ENCODE assay signal across 31 cellular contexts in the genomic region with DNA sequence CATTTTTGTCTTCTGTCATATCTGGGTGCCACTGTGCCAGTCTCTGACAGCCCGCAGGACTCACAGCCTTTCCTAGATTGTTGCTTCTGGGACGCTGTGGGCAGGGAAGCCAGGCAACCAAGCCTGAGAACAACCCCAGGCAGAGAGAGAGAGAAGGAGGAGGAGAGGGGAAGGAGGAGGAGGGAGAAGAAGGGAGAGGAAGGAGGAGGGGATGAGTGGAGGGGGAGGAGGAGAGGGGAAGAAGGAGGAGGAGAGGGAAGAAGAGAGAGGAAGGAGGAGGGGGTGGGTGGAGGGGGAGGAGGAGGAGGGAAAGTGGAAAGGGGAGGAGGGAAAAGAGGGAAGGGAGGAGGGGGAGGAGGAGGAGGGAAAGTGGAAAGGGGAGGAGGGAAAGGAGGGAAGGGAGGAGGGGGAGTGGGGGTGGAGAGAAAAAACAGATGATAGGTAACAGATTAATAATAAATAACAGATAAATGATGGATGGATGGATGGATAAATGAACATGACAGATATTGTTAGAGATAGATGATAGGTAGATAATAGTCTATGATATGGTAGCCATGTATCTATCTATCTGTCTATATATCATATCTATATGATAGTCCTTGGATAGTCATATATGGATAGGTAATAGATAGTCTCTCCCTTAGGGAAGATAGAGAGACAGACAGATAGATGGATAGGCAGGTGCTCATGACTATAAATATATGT. TPM values are rescaled to one million over a fixed set of nuclear protein-coding genes. Genes with fewer than 3 reads are reported as not detected.
DNase-seq lines count a peak whose midpoint lies in the region; ATAC-seq, FAIRE-seq and TF ChIP-seq lines count a peak whose summit lies in the region.
"Had no signal": no experiment of that assay in that cellular context is flagged by ENCODE, and none has a peak within 500 bp of the region (broad histone marks: within the 10 kb centered on the region; RNA-seq: fewer than 3 reads in every experiment).

No MANE protein-coding gene starts in this region.

- intact Hi-C loops in K562 (cut with micrococcal nuclease): no loop called here

- peaks cover 8% of the 10 kb centered on the region for H3K27me3 Mint-ChIP-seq in GM23338 (ENCODE audit: insufficient read depth, low read depth, poor library complexity)
- H3K27me3 Mint-ChIP-seq in H9 (ENCODE audit: low read depth): no peaks in the 10 kb centered on the region; the same call in 1 of the 2 replicates

- H3K23me2 ChIP-seq in H9 (ENCODE audit: insufficient read length, low read depth, low read length, poor library complexity, severe bottlenecking): no peaks in the 10 kb centered on the region

- peaks cover 15% of the 10 kb centered on the region for H3K9me3 Mint-ChIP-seq in GM23338
- H3K9me3 Mint-ChIP-seq in H9: peaks cover 12% of the 10 kb centered on the region in 2 experiments
- H3K9me3 Mint-ChIP-seq: CD14-positive monocyte; CD8-positive, alpha-beta memory T cell had no signal

- no peak overlapping the region for H2AK5ac ChIP-seq in H9 (ENCODE audit: insufficient read length, low read length)

- H4K8ac ChIP-seq in H9 (replicated peaks; ENCODE audit: insufficient read length, low read depth, low read length): no peak overlapping the region

- no peak for ATAC-seq in GM23338
- ATAC-seq in K562: no peak
- no peak for ATAC-seq in GM19467 (IDR thresholded peaks at IDR 0.05; ENCODE audit: unreplicated experiment)
- no peak for ATAC-seq in HG03175 (IDR thresholded peaks at IDR 0.05; ENCODE audit: unreplicated experiment)
- ATAC-seq: GM12878 had no signal

- H3K4ac ChIP-seq in H9 (ENCODE audit: low read depth, low read length): no peak overlapping the region

- H3K9me2 ChIP-seq in GM23338 (ENCODE audit: insufficient read depth): 0 out of 2 replicates have a peak, but pooled peaks cover 3% of the 10 kb centered on the region

- TF ChIP-seq CTCF in GM23338 (conservative IDR thresholded peaks at IDR 0.05; ENCODE audit: low read depth in 2 of 2) (no peak), H9 (conservative IDR thresholded peaks at IDR 0.05) (no peak), K562 (IDR thresholded peaks at IDR 0.05 in 2 of 3, conservative IDR thresholded peaks at IDR 0.05 in 1 of 3; ENCODE audit: insufficient read depth in 2 of 3, low read depth in 1 of 3, low read length in 3 of 3) (no peak)

- BruUV-seq in K562 (replicated peaks; lab: Mats Ljungman, UMichigan): no TSS peak

- H3K4me1 ChIP-seq in GM23338 (ENCODE audit: insufficient read depth) (peaks cover 22% of the 10 kb centered on the region), H9 (ENCODE audit: insufficient read depth, low read length) (peaks cover 10% of the 10 kb centered on the region; the same call in 1 of the 2 replicates), K562 (replicated peaks in 1 of 2; ENCODE audit: control insufficient read depth in 2 of 2, insufficient read depth in 2 of 2, low read length in 2 of 2) (no peaks in the 10 kb centered on the region)
- H3K4me1 ChIP-seq: BE2C, BLaER1 had no signal

- no peak overlapping the region for H2BK120ac ChIP-seq in H9 (ENCODE audit: low read depth, low read length, poor library complexity, severe bottlenecking)

- H2BK20ac ChIP-seq in H9 (ENCODE audit: low read depth, low read length, poor library complexity, severe bottlenecking): no peak overlapping the region

- TF ChIP-seq POLR2A in K562 (conservative IDR thresholded peaks at IDR 0.05): no peak

- H3K27ac ChIP-seq in GM23338 (ENCODE audit: low read depth) (no peak overlapping the region), H9 (ENCODE audit: insufficient read length, low read depth, low read length) (no peak overlapping the region), K562 (ENCODE audit: extremely low read depth, low read depth, low read length) (no peak overlapping the region)
- H3K27ac ChIP-seq: BLaER1 had no signal

- no peaks in the 10 kb centered on the region for H3K36me3 ChIP-seq in GM23338 (ENCODE audit: insufficient read depth)
- no peaks in the 10 kb centered on the region for H3K36me3 ChIP-seq in K562 (ENCODE audit: control insufficient read depth, insufficient read depth, low read length)
- H3K36me3 ChIP-seq: BE2C, BLaER1 had no signal

- WGBS in H9 (ENCODE audit: extremely low coverage, insufficient read length, low lambda C conversion rate): no CpG with 5 or more reads among the region's 2 CpGs
- WGBS in K562 (ENCODE audit: insufficient coverage, low coverage, missing lambda C conversion rate): 6% methylated on average over 2 of the region's 2 CpGs

- no peak overlapping the region for H3K14ac ChIP-seq in H9 (ENCODE audit: insufficient read depth, low read length)

- no peak overlapping the region for H3T11ph ChIP-seq in H9 (ENCODE audit: low read length)

- POLR2A ChIA-PET in K562 (lab: Yijun Ruan, JAX): no interaction called here

- no peak overlapping the region for H4K91ac ChIP-seq in H9 (ENCODE audit: insufficient read length, low read depth, low read length)

- H3K27me3 ChIP-seq in GM23338 (ENCODE audit: insufficient read depth) (no peaks in the 10 kb centered on the region), H9 (ENCODE audit: insufficient read depth, low read length) (no peaks in the 10 kb centered on the region), K562 (ENCODE audit: control insufficient read depth in 2 of 2, insufficient read depth in 2 of 2, low read length in 2 of 2) (peaks cover 0 to 6% of the 10 kb centered on the region in 2 experiments; a peak in 1 of 5 replicates)
- H3K27me3 ChIP-seq: BE2C, BLaER1 had no signal

- H3K27ac Mint-ChIP-seq in GM23338: no peak overlapping the region
- H3K27ac Mint-ChIP-seq in H9: 0 out of 7 replicates have a peak overlapping the region, but pooled peaks of 1 of the 3 experiments have one; percentile 55
- H3K27ac Mint-ChIP-seq: CD14-positive monocyte; CD4-positive, alpha-beta memory T cell; CD4-positive, CD25-positive, alpha-beta regulatory T cell; CD8-positive, alpha-beta memory T cell had no signal

- H3K4me1 Mint-ChIP-seq in GM23338 (peaks cover 22% of the 10 kb centered on the region), H9 (peaks cover 26 to 39% of the 10 kb centered on the region in 2 experiments)
- H3K4me1 Mint-ChIP-seq: CD14-positive monocyte; CD4-positive, alpha-beta memory T cell; CD4-positive, CD25-positive, alpha-beta regulatory T cell; CD8-positive, alpha-beta memory T cell had no signal

- no peaks in the 10 kb centered on the region for H3K79me1 ChIP-seq in H9 (ENCODE audit: insufficient read depth, low read depth, low read length, poor library complexity, severe bottlenecking)

- H3K9me3 ChIP-seq in H9 (ENCODE audit: control insufficient read depth, low read depth, low read length) (peaks cover 7% of the 10 kb centered on the region), K562 (replicated peaks; ENCODE audit: control insufficient read depth, insufficient read depth, low read depth, low read length) (no peaks in the 10 kb centered on the region)
- H3K9me3 ChIP-seq: BE2C, BLaER1 had no signal

- no peak overlapping the region for H3K18ac ChIP-seq in H9 (ENCODE audit: insufficient read length, low read depth, low read length)

- H3F3A ChIP-seq in GM23338 (replicated peaks; ENCODE audit: low read depth): no peaks in the 10 kb centered on the region

- in situ Hi-C loops in K562 (cut with MboI): no loop called here

- H4K20me1 ChIP-seq in GM23338 (replicated peaks; ENCODE audit: insufficient read depth) (no peaks in the 10 kb centered on the region), H9 (ENCODE audit: control insufficient read depth, insufficient read depth, insufficient read length) (no peaks in the 10 kb centered on the region), K562 (replicated peaks; ENCODE audit: control insufficient read depth, insufficient read depth, low read length) (no peaks in the 10 kb centered on the region)
- H4K20me1 ChIP-seq: BLaER1 had no signal

- TF ChIP-seq EP300 in K562 (IDR thresholded peaks at IDR 0.05; ENCODE audit: low read length): no peak

- no peaks in the 10 kb centered on the region for H3K9me1 ChIP-seq in K562 (ENCODE audit: control insufficient read depth, insufficient read depth, low read length)

- peaks cover 14% of the 10 kb centered on the region for H3K36me3 Mint-ChIP-seq in GM23338 (ENCODE audit: low read depth)
- peaks cover 2 to 16% (median 9%) of the 10 kb centered on the region in 3 experiments; a peak in 6 of 7 replicates for H3K36me3 Mint-ChIP-seq in H9 (ENCODE audit: insufficient read depth in 1 of 3, low read depth in 3 of 3)
- H3K36me3 Mint-ChIP-seq: CD14-positive monocyte; CD4-positive, alpha-beta memory T cell; CD4-positive, CD25-positive, alpha-beta regulatory T cell; CD8-positive, alpha-beta memory T cell had no signal

- H2AFZ ChIP-seq in GM23338: 0 out of 2 replicates have a peak overlapping the region, but pooled peaks have one; percentile 74
- no peak overlapping the region for H2AFZ ChIP-seq in H9 (ENCODE audit: low read length)
- H2AFZ ChIP-seq in K562 (ENCODE audit: low read depth, low read length): no peak overlapping the region

- no peak for FAIRE-seq in K562 (lab: Jason Lieb, UNC)
- FAIRE-seq: A204.1, GM12878, GM12892, GM18507 had no signal

- TF ChIP-seq RAD21 in K562 (CRISPR knock-in tag; conservative IDR thresholded peaks at IDR 0.05 in 1 of 2, IDR thresholded peaks at IDR 0.05 in 1 of 2): no peak

- H3K4me3 Mint-ChIP-seq in GM23338 (no peak overlapping the region), H9 (no peak overlapping the region)
- H3K4me3 Mint-ChIP-seq: CD14-positive monocyte; CD4-positive, alpha-beta memory T cell; CD4-positive, CD25-positive, alpha-beta regulatory T cell; CD8-positive, alpha-beta memory T cell had no signal

- H4K5ac ChIP-seq in H9 (ENCODE audit: insufficient read length, low read depth, low read length): no peak overlapping the region

- H3K4me3 ChIP-seq in GM23338 (no peak overlapping the region), K562 (no peak overlapping the region)
- H3K4me3 ChIP-seq: BLaER1, GM12878 had no signal

- H3K56ac ChIP-seq in H9 (ENCODE audit: insufficient read length, low read depth, low read length): no peak overlapping the region

- H3K79me2 ChIP-seq in GM23338 (replicated peaks; ENCODE audit: insufficient read depth): no peaks in the 10 kb centered on the region
- no peaks in the 10 kb centered on the region for H3K79me2 ChIP-seq in H9 (ENCODE audit: insufficient read depth, low read length)
- no peaks in the 10 kb centered on the region for H3K79me2 ChIP-seq in K562 (ENCODE audit: control insufficient read depth, insufficient read depth, low read length)

- CTCF ChIA-PET in K562 (lab: Yijun Ruan, JAX; ENCODE audit: low intra/inter-chr PET ratio): no interaction called here

- H3K9ac ChIP-seq in H9 (ENCODE audit: extremely low read depth, insufficient read length, low read length): no peak overlapping the region
- no peak overlapping the region for H3K9ac ChIP-seq in K562 (ENCODE audit: insufficient read depth in 1 of 2, low read depth in 2 of 2, low read length in 2 of 2)
- H3K9ac ChIP-seq: BLaER1 had no signal

- H3K23ac ChIP-seq in H9 (ENCODE audit: insufficient read length, low read depth, low read length): no peak overlapping the region

- H3K4me2 ChIP-seq in GM23338 (no peak overlapping the region), H9 (ENCODE audit: insufficient read depth, insufficient read length, low read length) (no peak overlapping the region), K562 (ENCODE audit: insufficient read depth, low read length) (no peak overlapping the region)
- H3K4me2 ChIP-seq: BLaER1 had no signal

- no peak overlapping the region for H2BK15ac ChIP-seq in H9 (ENCODE audit: low read depth, low read length)

- H2BK12ac ChIP-seq in H9 (ENCODE audit: insufficient read length, low read depth, low read length): peak overlapping the region; percentile 57

- no peak for DNase-seq in GM23338 (ENCODE audit: low spot score)
- no peak for DNase-seq in H9
- DNase-seq in K562 (ENCODE audit: extremely low read depth in 1 of 4, low spot score in 3 of 4): no peak
- no peak for DNase-seq in stimulated activated CD4-positive, alpha-beta T cell treated with anti-CD3 and anti-CD28 coated beads, Interleukin-2, amount 100 ng/mL, for 48 hours
- DNase-seq: 8988T; ACHN; BE2C; C1 segment of cervical spinal cord; CD4-positive, alpha-beta memory T cell; CD4-positive, CD25-positive, alpha-beta regulatory T cell; CD8-positive, alpha-beta memory T cell; COR-L47; DMS 273 treated with DMSO at 0.1 percent for 48 hours; DMS153; DMS53; DMS79; DND-41; EL; GDM1 had no signal

- H2BK5ac ChIP-seq in H9 (ENCODE audit: insufficient read length, low read length): no peak overlapping the region

RNA-seq across cellular contexts. Expression of gene CLEC19A, which starts 29.3 kb away (rescaled TPM):
- total RNA-seq in GM23338 (2014; rRNA removed; shearing (Covaris generic)): not detected in 2 replicates
- polyA plus RNA-seq in GM23338 (2016; fragmentation: Nextera tagmentation; extraction: Ambion mirVana) (0.26 TPM in 1 of 2 replicates, not detected in the other), K562 (2011; rRNA removed) (not detected in 2 replicates), K562 (2014; fragmentation: Illumina TruSeq; extraction: Trizol) (not detected in 2 replicates), K562 (2014; fragmentation: Nextera tagmentation; extraction: Ambion mirVana) (not detected), K562 (2014; rRNA removed) (not detected in 2 replicates)
- total RNA-seq in H9 (2021) (0.20 TPM in 1 of 2 replicates, not detected in the other), K562 (2014; rRNA removed) (not detected in 2 replicates), K562 (2014; rRNA removed; fragmentation: Illumina TruSeq; extraction: Trizol) (not detected in 2 replicates), K562 (2015; rRNA removed; fragmentation: Illumina TruSeq; extraction: Trizol) (not detected in 2 replicates), K562 (2021) (not detected in 2 replicates)
- total RNA-seq in K562 (2011; cell fraction: chromatin; rRNA removed; ENCODE audit: low replicate concordance): not detected in 2 replicates
- total RNA-seq in K562 (2011; cell fraction: nucleolus; rRNA removed): not detected in 2 replicates
- not detected in 2 replicates for total RNA-seq in K562 (2011; cell fraction: nucleoplasm; rRNA removed)
- polyA plus RNA-seq in K562 (2011; cell fraction: cytosol; rRNA removed): not detected in 2 replicates
- not detected in 2 replicates for polyA plus RNA-seq in K562 (2011; cell fraction: nucleus; rRNA removed)
- polyA plus RNA-seq in K562 (2012): not detected in 2 replicates
- not detected in 2 replicates for polyA minus RNA-seq in K562 (2011; rRNA and poly(A)+ RNA removed)
- polyA minus RNA-seq in K562 (2011; cell fraction: cytosol; rRNA and poly(A)+ RNA removed): not detected in 2 replicates
- polyA minus RNA-seq in K562 (2011; cell fraction: nucleus; rRNA and poly(A)+ RNA removed): not detected in 2 replicates
- total RNA-seq: A673; CD4-positive, alpha-beta memory T cell; CD4-positive, CD25-positive, alpha-beta regulatory T cell; CD8-positive, alpha-beta memory T cell; Daoy; G401; GM12878 had no signal
- polyA plus RNA-seq: AG04450; CD14-positive monocyte; CD4-positive, alpha-beta memory T cell; CD4-positive, CD25-positive, alpha-beta regulatory T cell; CD8-positive, alpha-beta memory T cell had no signal
